Comparison of ENCODE assay signal across 9 cellular contexts in genomic region chr17:12395733-12396354, GRCh38.
A peak's percentile ranks its signal among the peaks of the same experiment; 100 is the strongest.
DNase-seq lines count a peak whose midpoint lies in the region; ATAC-seq, FAIRE-seq and TF ChIP-seq lines count a peak whose summit lies in the region.
"Had no signal": no experiment of that assay in that cellular context is flagged by ENCODE, and none has a peak within 500 bp of the region (broad histone marks: within the 10 kb centered on the region; RNA-seq: fewer than 3 reads in every experiment).

No MANE protein-coding gene starts in this region.

- peak; percentile 14 for DNase-seq in BE2C
- no peak for DNase-seq in GM19239 (ENCODE audit: insufficient read length, low spot score)
- DNase-seq in SJCRH30: peak; percentile 48 to 75
- peak; percentile 77 for DNase-seq in islet precursor cell
- no peak for DNase-seq in HCEC 1CT
- no peak for DNase-seq in foreskin melanocyte
- no peak for DNase-seq in NCI-H2196 treated with DMSO at 0.1 percent for 48 hours (lab: John Stamatoyannopoulos, UW; ENCODE audit: unreplicated experiment)

- H3K27ac ChIP-seq in SJCRH30: no peak overlapping the region
- H3K27ac ChIP-seq: SJSA1 had no signal

- H3K4me1 ChIP-seq in BE2C (no peaks in the 10 kb centered on the region), SJCRH30 (no peaks in the 10 kb centered on the region)
- H3K4me1 ChIP-seq: SJSA1 had no signal

- no peak for ATAC-seq in GM21390 (IDR thresholded peaks at IDR 0.05; ENCODE audit: unreplicated experiment)

- FAIRE-seq in GM19239 (lab: Jason Lieb, UNC): peak; percentile 60

- TF ChIP-seq CTCF in BE2C (IDR thresholded peaks at IDR 0.05; ENCODE audit: low read depth, low read length): peak; percentile 42

- H3K36me3 ChIP-seq in BE2C (no peaks in the 10 kb centered on the region), SJCRH30 (no peaks in the 10 kb centered on the region)
- H3K36me3 ChIP-seq: SJSA1 had no signal

- H3K4me3 ChIP-seq in BE2C (ENCODE audit: low read depth, low read length) (no peak overlapping the region), SJCRH30 (no peak overlapping the region)
- H3K4me3 ChIP-seq: SJSA1 had no signal

- H3K27me3 ChIP-seq in BE2C: no peaks in the 10 kb centered on the region
- H3K27me3 ChIP-seq in SJCRH30: peaks cover 6% of the 10 kb centered on the region; the same call in 1 of the 2 replicates
- H3K27me3 ChIP-seq: SJSA1 had no signal

- no peaks in the 10 kb centered on the region for H3K9me3 ChIP-seq in BE2C
- no peaks in the 10 kb centered on the region for H3K9me3 ChIP-seq in SJCRH30 (replicated peaks)
- H3K9me3 ChIP-seq: SJSA1 had no signal

Comparison
In these comparisons a context has a peak if more than half of its experiments do, and no peak if none do; other contexts are left out.
1. DNase-seq: peak in BE2C (single experiment), SJCRH30 (2 of 2) and islet precursor cell (single experiment); none in GM19239 (single experiment), HCEC 1CT (single experiment), foreskin melanocyte (single experiment) and NCI-H2196 treated with DMSO at 0.1 percent for 48 hours (single experiment).